16 cellular contexts compared by ENCODE assay signal in the genomic region with DNA sequence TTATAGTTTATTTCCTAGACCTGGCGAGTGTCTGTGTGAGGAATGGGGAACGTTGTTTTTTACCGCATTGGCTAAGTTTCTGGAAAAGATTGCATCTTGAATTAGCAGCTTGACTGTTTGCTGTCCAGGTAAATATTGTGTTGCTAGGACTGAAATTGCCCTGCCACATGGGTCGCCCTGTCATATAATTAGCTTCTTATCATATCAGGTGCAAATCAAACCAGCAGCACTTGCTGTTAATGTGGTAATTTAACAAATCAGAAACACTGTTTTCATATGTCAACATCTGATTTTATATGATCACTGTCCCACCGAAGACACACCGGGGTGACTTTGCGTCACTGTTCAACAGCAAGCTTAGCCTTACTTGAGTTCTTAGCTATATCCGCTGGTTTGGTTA.
"Had no signal": no experiment of that assay in that cellular context is flagged by ENCODE, and none has a peak within 500 bp of the region (broad histone marks: within the 10 kb centered on the region; RNA-seq: fewer than 3 reads in every experiment).

No MANE protein-coding gene starts in this region.

- ATAC-seq: activated T-helper 17 cell treated with anti-CD3 and anti-CD28 coated beads, Interleukin-2, amount 50 U/mL, for 72 hours; natural killer cell treated with Interleukin-12 subunit alpha and Interleukin-12 subunit beta and Interleukin-15 and Interleukin-18, amount 100 ng/mL, for 72 hours had no signal

- H3K4me2 ChIP-seq: smooth muscle cell had no signal

- H3K27ac ChIP-seq: epithelial cell of prostate, suprapubic skin had no signal

- H3K36me3 Mint-ChIP-seq: natural killer cell treated with Interleukin-12 subunit alpha and Interleukin-12 subunit beta and Interleukin-15 and Interleukin-18, amount 100 ng/mL, for 72 hours had no signal

- H3K36me3 ChIP-seq: suprapubic skin had no signal

- H3K9me3 Mint-ChIP-seq: activated CD4-positive, alpha-beta T cell treated with anti-CD3 and anti-CD28 coated beads, Interleukin-2, amount 10 ng/mL, durations not matched to agents 7 days and 5 days; activated T-helper 17 cell treated with anti-CD3 and anti-CD28 coated beads, Interleukin-2, amount 50 U/mL, for 72 hours; natural killer cell treated with Interleukin-12 subunit alpha and Interleukin-12 subunit beta and Interleukin-15 and Interleukin-18, amount 100 ng/mL, for 72 hours; stimulated activated naive CD8-positive, alpha-beta T cell treated with anti-CD3 and anti-CD28 coated beads, Interleukin-15, Interleukin-2, amounts not matched to agents 100 ng/mL and 50 ng/mL, for 24 hours had no signal

- H3K27me3 ChIP-seq: suprapubic skin had no signal

- H3K9me3 ChIP-seq: suprapubic skin had no signal

- H3K27ac Mint-ChIP-seq: activated CD4-positive, alpha-beta T cell treated with anti-CD3 and anti-CD28 coated beads, Interleukin-2, amount 10 ng/mL, durations not matched to agents 7 days and 5 days; activated T-helper 17 cell treated with anti-CD3 and anti-CD28 coated beads, Interleukin-2, amount 50 U/mL, for 72 hours; natural killer cell treated with Interleukin-12 subunit alpha and Interleukin-12 subunit beta and Interleukin-15 and Interleukin-18, amount 100 ng/mL, for 72 hours; stimulated activated naive CD8-positive, alpha-beta T cell treated with anti-CD3 and anti-CD28 coated beads, Interleukin-15, Interleukin-2, amounts not matched to agents 100 ng/mL and 50 ng/mL, for 24 hours had no signal

- H3K4me3 ChIP-seq: smooth muscle cell, suprapubic skin had no signal

- H3K27me3 Mint-ChIP-seq: activated CD4-positive, alpha-beta T cell treated with anti-CD3 and anti-CD28 coated beads, Interleukin-2, amount 10 ng/mL, durations not matched to agents 7 days and 5 days; activated T-helper 17 cell treated with anti-CD3 and anti-CD28 coated beads, Interleukin-2, amount 50 U/mL, for 72 hours; stimulated activated naive CD8-positive, alpha-beta T cell treated with anti-CD3 and anti-CD28 coated beads, Interleukin-15, Interleukin-2, amounts not matched to agents 100 ng/mL and 50 ng/mL, for 24 hours had no signal

- H3K4me3 Mint-ChIP-seq: activated CD4-positive, alpha-beta T cell treated with anti-CD3 and anti-CD28 coated beads, Interleukin-2, amount 10 ng/mL, durations not matched to agents 7 days and 5 days; activated T-helper 17 cell treated with anti-CD3 and anti-CD28 coated beads, Interleukin-2, amount 50 U/mL, for 72 hours; natural killer cell treated with Interleukin-12 subunit alpha and Interleukin-12 subunit beta and Interleukin-15 and Interleukin-18, amount 100 ng/mL, for 72 hours; stimulated activated naive CD8-positive, alpha-beta T cell treated with anti-CD3 and anti-CD28 coated beads, Interleukin-15, Interleukin-2, amounts not matched to agents 100 ng/mL and 50 ng/mL, for 24 hours had no signal

- DNase-seq: activated CD4-positive, alpha-beta T cell treated with anti-CD3 and anti-CD28 coated beads, Interleukin-2, amount 10 ng/mL, durations not matched to agents 7 days and 5 days; activated CD8-positive, alpha-beta memory T cell treated with anti-CD3 and anti-CD28 coated beads for 24 hours; activated naive CD4-positive, alpha-beta T cell treated with Interleukin-2 at 50 U/mL for 16 hours; anterior cingulate cortex; dermis blood vessel endothelial cell; foreskin melanocyte; head of caudate nucleus; posterior cingulate gyrus; stimulated activated CD4-positive, alpha-beta T cell treated with anti-CD3 and anti-CD28 coated beads, Interleukin-4, amount 100 ng/mL, for 4 hours; stimulated activated CD8-positive, alpha-beta memory T cell treated with anti-CD3 and anti-CD28 coated beads, Interleukin-4, amount 100 ng/mL, for 48 hours had no signal
